Comparison of ENCODE assay signal across 12 cellular contexts in genomic region chr20:52180167-52180840, GRCh38.
"Had no signal": no experiment of that assay in that cellular context is flagged by ENCODE, and none has a peak within 500 bp of the region (broad histone marks: within the 10 kb centered on the region; RNA-seq: fewer than 3 reads in every experiment).

No MANE protein-coding gene starts in this region.

- ATAC-seq: foreskin keratinocyte, left cardiac atrium had no signal

- H3K27me3 ChIP-seq: foreskin keratinocyte, thyroid gland had no signal

- DNase-seq: activated CD8-positive, alpha-beta memory T cell treated with anti-CD3 and anti-CD28 coated beads for 24 hours; activated gamma-delta T cell treated with Interleukin-2 at 50 U/mL for 16 hours; foreskin keratinocyte; left cardiac atrium; midbrain; stimulated activated CD4-positive, alpha-beta T cell treated with anti-CD3 and anti-CD28 coated beads, Interleukin-12 subunit alpha, Interleukin-12 subunit beta, amount 100 ng/mL, for 4 hours; thyroid gland had no signal

- H3K4me3 ChIP-seq: lung, thyroid gland had no signal

- H3K27ac ChIP-seq: foreskin keratinocyte, thyroid gland, VCaP had no signal

- H3K9me3 ChIP-seq: thyroid gland had no signal

- FAIRE-seq: astrocyte, endometrium, urothelium cell line had no signal

- H3K4me1 ChIP-seq: foreskin keratinocyte had no signal
